ENCODE assay signal across 11 cellular contexts in the genomic region with DNA sequence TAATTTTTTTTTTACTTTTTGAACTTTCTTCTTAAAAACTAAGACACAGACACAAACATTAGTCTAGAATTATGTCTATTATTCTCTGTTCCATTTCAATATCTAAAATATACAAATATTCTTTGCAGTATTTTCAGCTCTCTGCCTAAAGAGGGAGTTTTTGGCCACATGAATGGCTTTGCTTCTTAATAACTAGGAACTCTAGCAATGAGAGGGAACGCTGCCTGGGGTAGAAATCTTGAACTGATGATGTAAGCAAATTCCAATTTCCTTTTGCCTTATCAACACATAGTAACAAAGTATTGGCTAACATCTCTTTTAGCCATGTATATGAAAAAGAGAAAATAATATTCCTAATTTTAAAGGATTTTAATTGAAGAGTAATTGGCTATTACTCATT. TPM values are rescaled to one million over a fixed set of nuclear protein-coding genes. Genes with fewer than 3 reads are reported as not detected.
DNase-seq lines count a peak whose midpoint lies in the region; ATAC-seq and TF ChIP-seq lines count a peak whose summit lies in the region.
"Had no signal": no experiment of that assay in that cellular context is flagged by ENCODE, and none has a peak within 500 bp of the region (broad histone marks: within the 10 kb centered on the region; RNA-seq: fewer than 3 reads in every experiment).

No MANE protein-coding gene starts in this region.

- DNase-seq in AG09319 (ENCODE audit: extremely low read depth, low read depth) (peak; percentile 27), HPDE6-E6E7 (ENCODE audit: extremely low spot score) (peak; percentile 12), astrocyte of the cerebellum (ENCODE audit: low read depth) (peak; percentile 73), kidney tubule cell (ENCODE audit: low spot score) (peak; percentile 37), aorta (no peak), C1 segment of cervical spinal cord (lab: John Stamatoyannopoulos, UW) (no peak)
- no peak for DNase-seq in stimulated activated CD8-positive, alpha-beta memory T cell treated with anti-CD3 and anti-CD28 coated beads, Interleukin-4, amount 100 ng/mL, for 48 hours
- DNase-seq: DMS153; effector CD8-positive, alpha-beta T cell; NCI-H510A treated with DMSO at 0.1 percent for 48 hours had no signal

- intact Hi-C loops in aorta (cut with DNase I) = loop anchor here in 1 of 2 donors (5.0 kb wide), 1 partner anchor 272 kb away; no protein-coding TSS in a partner anchor

- H3K9me3 ChIP-seq in aorta (ENCODE audit: control insufficient read depth, low read length) = no peaks in the 10 kb centered on the region

- H3K27ac ChIP-seq in aorta (ENCODE audit: low read depth in 1 of 2, low read length in 2 of 2) = no peak overlapping the region

- no peaks in the 10 kb centered on the region for H3K36me3 ChIP-seq in aorta (ENCODE audit: control insufficient read depth in 1 of 2, insufficient read depth in 2 of 2, low read length in 1 of 2)

- no peaks in the 10 kb centered on the region for H3K4me1 ChIP-seq in aorta (ENCODE audit: control insufficient read depth in 1 of 2, insufficient read depth in 2 of 2, low read length in 2 of 2)

- 5 to 9% methylated on average over 1 of the region's 1 CpG for WGBS in aorta, 2 donors

- H3K4me3 ChIP-seq in astrocyte of the cerebellum (ENCODE audit: low read depth, low read length) (no peak overlapping the region), aorta (ENCODE audit: low read length in 2 of 2) (no peak overlapping the region)

- no peaks in the 10 kb centered on the region for H3K27me3 ChIP-seq in aorta (ENCODE audit: control insufficient read depth in 1 of 2, insufficient read depth in 2 of 2, low read length in 1 of 2)

- ATAC-seq in GM19455 (IDR thresholded peaks at IDR 0.05; ENCODE audit: unreplicated experiment) (no peak), aorta (ENCODE audit: low FRiP score) (no peak)

- peak; percentile 55 for TF ChIP-seq CTCF in AG09319 (IDR thresholded peaks at IDR 0.05; ENCODE audit: low read depth, low read length)
- peak; percentile 57 for TF ChIP-seq CTCF in astrocyte of the cerebellum (IDR thresholded peaks at IDR 0.05; ENCODE audit: low read depth, low read length, missing control alignments)

- in situ Hi-C loops in astrocyte of the cerebellum (cut with HindIII; ENCODE audit: low sequenced_read_pairs) = no loop called here

RNA-seq across cellular contexts. Expression of a gene that starts 51.9 kb away (rescaled TPM):
- total RNA-seq in aorta = 10 to 100 TPM; 28.7 to 36.2 TPM
- 10 to 100 TPM; 20.0 to 32.8 TPM for polyA plus RNA-seq in aorta

Comparison
In these comparisons a context has a peak if more than half of its experiments do, and no peak if none do; other contexts are left out.
1. DNase-seq: peak in AG09319 (single experiment), HPDE6-E6E7 (single experiment), astrocyte of the cerebellum (single experiment) and kidney tubule cell (single experiment); none in aorta (0 of 2), C1 segment of cervical spinal cord (0 of 14) and stimulated activated CD8-positive, alpha-beta memory T cell treated with anti-CD3 and anti-CD28 coated beads, Interleukin-4, amount 100 ng/mL, for 48 hours (single experiment).